ENCODE assay signal across 25 cellular contexts in genomic region chr5:176427971-176428370, GRCh38. TPM values are rescaled to one million over a fixed set of nuclear protein-coding genes. Genes with fewer than 3 reads are reported as not detected.
A peak's percentile ranks its signal among the peaks of the same experiment; 100 is the strongest.
DNase-seq lines count a peak whose midpoint lies in the region; ATAC-seq and TF ChIP-seq lines count a peak whose summit lies in the region.
"Had no signal": no experiment of that assay in that cellular context is flagged by ENCODE, and none has a peak within 500 bp of the region (broad histone marks: within the 10 kb centered on the region; RNA-seq: fewer than 3 reads in every experiment).

No MANE protein-coding gene starts in this region.

- H4K91ac ChIP-seq in IMR-90 (ENCODE audit: insufficient read depth, low read depth, low read length), result no peak overlapping the region

- TF ChIP-seq CTCF in IMR-90 (conservative IDR thresholded peaks at IDR 0.05; ENCODE audit: low read depth, low read length), result no peak
- TF ChIP-seq CTCF in fibroblast of pulmonary artery (IDR thresholded peaks at IDR 0.05; ENCODE audit: low read length, missing control alignments), result no peak

- in situ Hi-C loops in IMR-90 (cut with MboI; ENCODE audit: low sequenced_read_pairs), result no loop called here

- no peak for TF ChIP-seq RAD21 in IMR-90 (IDR thresholded peaks at IDR 0.05; ENCODE audit: low read length)

- H2AK9ac ChIP-seq in IMR-90 (replicated peaks; ENCODE audit: low read depth, low read length, poor library complexity), result no peak overlapping the region

- no peak overlapping the region for H2BK5ac ChIP-seq in IMR-90 (ENCODE audit: low read depth, low read length, poor library complexity, severe bottlenecking)

- no peaks in the 10 kb centered on the region for H3K4me1 ChIP-seq in IMR-90 (ENCODE audit: control insufficient read depth, insufficient read depth, low read length)
- H3K4me1 ChIP-seq: adrenal gland, sigmoid colon had no signal

- H3K4me2 ChIP-seq in IMR-90 (ENCODE audit: low read depth, low read length), result no peak overlapping the region
- H3K4me2 ChIP-seq: BLaER1 treated with 17β-estradiol and CSF1 and Interleukin-3, amounts not matched to agents 10 nM and 100 nM had no signal

- H4K20me1 ChIP-seq in IMR-90 (ENCODE audit: insufficient read depth, low read length), result no peaks in the 10 kb centered on the region
- H4K20me1 ChIP-seq: BLaER1 treated with 17β-estradiol and CSF1 and Interleukin-3, amounts not matched to agents 10 nM and 100 nM had no signal

- H3K23ac ChIP-seq in IMR-90 (ENCODE audit: low read depth, low read length), result no peak overlapping the region

- H3K9me3 ChIP-seq in IMR-90 (ENCODE audit: control insufficient read depth, insufficient read depth, low read length), result 0 out of 2 replicates have a peak, but pooled peaks cover 2% of the 10 kb centered on the region
- H3K9me3 ChIP-seq: sigmoid colon had no signal

- H4K8ac ChIP-seq in IMR-90 (ENCODE audit: low read depth in 2 of 2, low read length in 2 of 2), result peak overlapping the region in 1 of 2 experiments; percentile 95; a peak in 2 of 4 replicates

- DNase-seq in A172 (ENCODE audit: low spot score) (peak; percentile 44), IMR-90 (peak; percentile 55), RPMI7951 (ENCODE audit: low read depth) (peak; percentile 46), fibroblast of pulmonary artery (ENCODE audit: low read depth) (peak; percentile 37), left lobe of liver (ENCODE audit: low spot score) (no peak), GM19238 (ENCODE audit: insufficient read length, low spot score) (no peak), GDM1 (lab: John Stamatoyannopoulos, UW) (no peak)
- DNase-seq: activated CD4-positive, alpha-beta memory T cell treated with anti-CD3 and anti-CD28 coated beads, Interleukin-2, amount 10 ng/mL, durations not matched to agents 7 days and 5 days; activated gamma-delta T cell treated with Interleukin-2 at 50 U/mL for 16 hours; activated T-cell treated with anti-CD3 and anti-CD28 coated beads for 4 hours; adrenal gland; cortex of kidney; GF-D8; immature natural killer cell; left ventricle myocardium superior; NCI-H146; NCI-H524; posterior cingulate gyrus; sigmoid colon; stimulated activated CD8-positive, alpha-beta memory T cell treated with anti-CD3 and anti-CD28 coated beads, Interleukin-4, amount 100 ng/mL, for 48 hours; T1000; trophoblast cell had no signal

- TF ChIP-seq POLR2A in IMR-90 (IDR thresholded peaks at IDR 0.05; ENCODE audit: low read depth, low read length), result no peak

- H3K27me3 ChIP-seq in IMR-90 (ENCODE audit: control insufficient read depth, insufficient read depth, low read length), result peaks cover 5% of the 10 kb centered on the region
- H3K27me3 ChIP-seq: adrenal gland; BLaER1 treated with 17β-estradiol and CSF1 and Interleukin-3, amounts not matched to agents 10 nM and 100 nM; sigmoid colon had no signal

- peak overlapping the region; percentile 50; the same call in 1 of the 2 replicates for H2AK5ac ChIP-seq in IMR-90 (ENCODE audit: low read depth, low read length)

- peak overlapping the region; percentile 79 for H2AFZ ChIP-seq in IMR-90 (replicated peaks; ENCODE audit: low read length, poor library complexity)

- H3K9ac ChIP-seq in IMR-90 (ENCODE audit: low read depth, low read length), result no peak overlapping the region
- H3K9ac ChIP-seq: BLaER1 treated with 17β-estradiol and CSF1 and Interleukin-3, amounts not matched to agents 10 nM and 100 nM had no signal

- no peaks in the 10 kb centered on the region for H3K9me1 ChIP-seq in IMR-90 (ENCODE audit: insufficient read depth, low read length)

- CTCF ChIA-PET in IMR-90 (lab: Yijun Ruan, JAX), result interaction anchor here (2.0 kb wide), 1 partner anchor 11 kb away, joined by 5 read pairs; the partner anchor contains the start of gene CLTB

- no peak overlapping the region for H2BK15ac ChIP-seq in IMR-90 (ENCODE audit: low read depth, low read length)

- H3K4me3 ChIP-seq in IMR-90 (ENCODE audit: insufficient read depth, low read depth, low read length) (no peak overlapping the region), fibroblast of pulmonary artery (replicated peaks; ENCODE audit: low read depth, low read length) (no peak overlapping the region)
- H3K4me3 ChIP-seq: adrenal gland; BLaER1 treated with 17β-estradiol and CSF1 and Interleukin-3, amounts not matched to agents 10 nM and 100 nM; sigmoid colon had no signal

- dilution Hi-C loops in IMR-90 (cut with HindIII; ENCODE audit: low sequenced_read_pairs, unreplicated experiment), result no loop called here

- 0 out of 2 replicates have a peak overlapping the region, but pooled peaks have one; percentile 35 for H3K27ac ChIP-seq in IMR-90 (ENCODE audit: insufficient read depth, low read length)
- H3K27ac ChIP-seq: adrenal gland; BLaER1 treated with 17β-estradiol and CSF1 and Interleukin-3, amounts not matched to agents 10 nM and 100 nM; sigmoid colon had no signal

- H3K36me3 ChIP-seq in IMR-90 (ENCODE audit: control insufficient read depth, insufficient read depth, low read length), result no peaks in the 10 kb centered on the region
- H3K36me3 ChIP-seq: adrenal gland, sigmoid colon had no signal

- H3K79me1 ChIP-seq in IMR-90 (ENCODE audit: low read depth in 1 of 2, low read length in 2 of 2), result no peaks in the 10 kb centered on the region

- peak overlapping the region; percentile 66; the same call in 1 of the 2 replicates for H3K4ac ChIP-seq in IMR-90 (ENCODE audit: low read depth, low read length)

- intact Hi-C loops in IMR-90 (cut with micrococcal nuclease), result no loop called here

- ATAC-seq in IMR-90 (ENCODE audit: low read depth), result peak; percentile 57
- no peak for ATAC-seq in left lobe of liver
- ATAC-seq in GM21786 (IDR thresholded peaks at IDR 0.05; ENCODE audit: unreplicated experiment), result no peak
- ATAC-seq: left ventricle myocardium superior, Right ventricle myocardium inferior had no signal

- WGBS in IMR-90 (ENCODE audit: extremely low coverage in 2 of 2, insufficient read length in 1 of 2), 2 experiments, result 100% methylated on average over 1 of the region's 4 CpGs; no CpG with 5 or more reads in 1 of the 2 experiments

- H3K56ac ChIP-seq in IMR-90 (ENCODE audit: extremely low read depth, insufficient read depth, low read length), result no peak overlapping the region

- H3K18ac ChIP-seq in IMR-90 (ENCODE audit: low read depth, low read length), result no peak overlapping the region

- peak overlapping the region; percentile 37; the same call in 1 of the 2 replicates for H2BK120ac ChIP-seq in IMR-90 (ENCODE audit: low read depth, low read length)

- POLR2A ChIA-PET in IMR-90 (lab: Charles Lee; ENCODE audit: unreplicated experiment), result no interaction called here

- no TSS peak for BruUV-seq in IMR-90 (replicated peaks; lab: Mats Ljungman, UMichigan)

- peak overlapping the region; percentile 81; the same call in 1 of the 2 replicates for H4K5ac ChIP-seq in IMR-90 (ENCODE audit: low read depth, low read length)

- H3K14ac ChIP-seq in IMR-90 (replicated peaks; ENCODE audit: low read depth, low read length), result no peak overlapping the region

- H2BK20ac ChIP-seq in IMR-90 (ENCODE audit: low read depth, low read length), result no peak overlapping the region

TF ChIP-seq in IMR-90, 13 proteins besides CTCF, POLR2A, EP300 and RAD21 (continues in another document):
- TF ChIP-seq FOS (IDR thresholded peaks at IDR 0.05; ENCODE audit: low read depth, low read length) (no peak), NFE2L2 (IDR thresholded peaks at IDR 0.05; ENCODE audit: low read depth, low read length) (no peak)
- TF ChIP-seq, protein P1, sequence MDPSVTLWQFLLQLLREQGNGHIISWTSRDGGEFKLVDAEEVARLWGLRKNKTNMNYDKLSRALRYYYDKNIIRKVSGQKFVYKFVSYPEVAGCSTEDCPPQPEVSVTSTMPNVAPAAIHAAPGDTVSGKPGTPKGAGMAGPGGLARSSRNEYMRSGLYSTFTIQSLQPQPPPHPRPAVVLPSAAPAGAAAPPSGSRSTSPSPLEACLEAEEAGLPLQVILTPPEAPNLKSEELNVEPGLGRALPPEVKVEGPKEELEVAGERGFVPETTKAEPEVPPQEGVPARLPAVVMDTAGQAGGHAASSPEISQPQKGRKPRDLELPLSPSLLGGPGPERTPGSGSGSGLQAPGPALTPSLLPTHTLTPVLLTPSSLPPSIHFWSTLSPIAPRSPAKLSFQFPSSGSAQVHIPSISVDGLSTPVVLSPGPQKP (IDR thresholded peaks at IDR 0.05; ENCODE audit: borderline replicate concordance, low read depth, low read length), result no peak

RNA-seq across cellular contexts. Expression of gene CLTB, which starts 11.6 kb away (rescaled TPM):
- 193 and 203 TPM in 2 replicates for total RNA-seq in A172 (2014; rRNA removed; shearing (Covaris generic))
- 87.6 and 122 TPM in 2 replicates for total RNA-seq in IMR-90 (2012; rRNA removed)
- polyA plus RNA-seq in IMR-90 (2012; rRNA removed), result 99.9 and 133 TPM in 2 replicates
- 126 and 155 TPM in 2 replicates for polyA plus RNA-seq in IMR-90 (2012; cell fraction: cytosol; rRNA removed)
- polyA plus RNA-seq in IMR-90 (2012; cell fraction: nucleus; rRNA removed; ENCODE audit: low replicate concordance), result 82.7 and 83.9 TPM in 2 replicates
- 70.2 and 92.2 TPM in 2 replicates for total RNA-seq in RPMI7951 (2014; rRNA removed; shearing (Covaris generic))
- total RNA-seq in left lobe of liver, result 37.3 TPM

RNA-seq across cellular contexts. Expression of gene FAF2, which starts 20.2 kb away (rescaled TPM):
- total RNA-seq in A172 (2014; rRNA removed; shearing (Covaris generic)), result 57.3 and 59.7 TPM in 2 replicates
- total RNA-seq in IMR-90 (2012; rRNA removed) (47.0 and 50.3 TPM in 2 replicates), left lobe of liver (16.5 TPM)
- polyA plus RNA-seq in IMR-90 (2012; rRNA removed), result 31.3 and 32.9 TPM in 2 replicates
- 10.3 and 16.1 TPM in 2 replicates for polyA plus RNA-seq in IMR-90 (2012; cell fraction: cytosol; rRNA removed)
- 9.4 and 41.3 TPM in 2 replicates for polyA plus RNA-seq in IMR-90 (2012; cell fraction: nucleus; rRNA removed; ENCODE audit: low replicate concordance)
- 27.2 and 32.1 TPM in 2 replicates for total RNA-seq in RPMI7951 (2014; rRNA removed; shearing (Covaris generic))

RNA-seq across cellular contexts. Expression of gene HIGD2A, which starts 39.4 kb away (rescaled TPM):
- 186 and 199 TPM in 2 replicates for total RNA-seq in A172 (2014; rRNA removed; shearing (Covaris generic))
- total RNA-seq in IMR-90 (2012; rRNA removed), result 33.3 and 35.0 TPM in 2 replicates
- polyA plus RNA-seq in IMR-90 (2012; rRNA removed), result 131 and 146 TPM in 2 replicates
- 161 and 196 TPM in 2 replicates for polyA plus RNA-seq in IMR-90 (2012; cell fraction: cytosol; rRNA removed)
- polyA plus RNA-seq in IMR-90 (2012; cell fraction: nucleus; rRNA removed; ENCODE audit: low replicate concordance), result 35.5 and 41.7 TPM in 2 replicates
- 78.5 and 108 TPM in 2 replicates for total RNA-seq in RPMI7951 (2014; rRNA removed; shearing (Covaris generic))
- total RNA-seq in left lobe of liver, result 49.2 TPM

RNA-seq across cellular contexts. Expression of gene NOP16, which starts 39.6 kb away (rescaled TPM):
- total RNA-seq in A172 (2014; rRNA removed; shearing (Covaris generic)), result 37.9 and 41.4 TPM in 2 replicates
- total RNA-seq in IMR-90 (2012; rRNA removed), result 28.0 and 33.3 TPM in 2 replicates
- polyA plus RNA-seq in IMR-90 (2012; rRNA removed), result 60.4 and 61.3 TPM in 2 replicates
- 40.4 and 78.7 TPM in 2 replicates for polyA plus RNA-seq in IMR-90 (2012; cell fraction: cytosol; rRNA removed)
- 71.5 and 77.8 TPM in 2 replicates for polyA plus RNA-seq in IMR-90 (2012; cell fraction: nucleus; rRNA removed; ENCODE audit: low replicate concordance)
- total RNA-seq in RPMI7951 (2014; rRNA removed; shearing (Covaris generic)), result 27.8 and 28.1 TPM in 2 replicates
- total RNA-seq in left lobe of liver, result 12.0 TPM

Comparison
In these comparisons a context has a peak if more than half of its experiments do, and no peak if none do; other contexts are left out.
1. DNase-seq: peak in A172 (single experiment), IMR-90 (single experiment), RPMI7951 (single experiment) and fibroblast of pulmonary artery (single experiment); none in left lobe of liver (single experiment), GM19238 (single experiment) and GDM1 (single experiment).